In genomic region chr20:22520381-22520780, GRCh38 we compare ENCODE assay signal across 29 cellular contexts.
"Had no signal": no experiment of that assay in that cellular context is flagged by ENCODE, and none has a peak within 500 bp of the region (broad histone marks: within the 10 kb centered on the region; RNA-seq: fewer than 3 reads in every experiment).

No MANE protein-coding gene starts in this region.

- H3K4me2 ChIP-seq: neural progenitor cell, smooth muscle cell had no signal

- H3K27me3 ChIP-seq: neural progenitor cell, neutrophil, pancreas, testis, transverse colon, upper lobe of left lung, vagina had no signal

- H3K4me1 ChIP-seq: neural progenitor cell, psoas muscle, spleen, suprapubic skin, testis, tibial artery, transverse colon, upper lobe of left lung, vagina had no signal

- H3K9ac ChIP-seq: neural progenitor cell had no signal

- H3K27ac ChIP-seq: neural progenitor cell, neutrophil, pancreas, psoas muscle, skin epidermis, spleen, suprapubic skin, testis, tibial artery, transverse colon, upper lobe of left lung, vagina had no signal

- ATAC-seq: naive thymus-derived CD4-positive, alpha-beta T cell; natural killer cell; pancreas; psoas muscle; right cardiac atrium; sciatic nerve; stimulated activated memory B cell treated with anti-CD40 and anti-IgM and Interleukin-4, amounts not matched to agents 10 μg/mL and 1 μg/mL and 100 μg/mL, for 72 hours; stimulated activated naive CD8-positive, alpha-beta T cell treated with anti-CD3 and anti-CD28 coated beads, Interleukin-15, amount 100 ng/mL, for 72 hours; stimulated activated naive CD8-positive, alpha-beta T cell treated with anti-CD3 and anti-CD28 coated beads, Interleukin-15, Interleukin-2, amounts not matched to agents 100 U/mL and 50 U/mL, for 24 hours had no signal

- H3K36me3 ChIP-seq: neural progenitor cell, neutrophil, pancreas, spleen, suprapubic skin, tibial artery, transverse colon, upper lobe of left lung, vagina had no signal

- DNase-seq: naive thymus-derived CD4-positive, alpha-beta T cell; natural killer cell; nucleus accumbens; pancreas; psoas muscle; right cardiac atrium; spleen; stimulated activated CD4-positive, alpha-beta T cell treated with anti-CD3 and anti-CD28 coated beads, Interleukin-12 subunit alpha, Interleukin-12 subunit beta, amount 100 ng/mL, for 4 hours; stimulated activated CD4-positive, alpha-beta T cell treated with anti-CD3 and anti-CD28 coated beads, Interleukin-1b, Interleukin-23, amount 100 ng/mL, for 48 hours; stimulated activated CD4-positive, alpha-beta T cell treated with anti-CD3 and anti-CD28 coated beads, Interleukin-4, amount 100 ng/mL, for 1 hour; stimulated activated CD4-positive, alpha-beta T cell treated with anti-CD3 and anti-CD28 coated beads, Interleukin-4, amount 100 ng/mL, for 4 hours; stimulated activated CD8-positive, alpha-beta memory T cell treated with anti-CD3 and anti-CD28 coated beads, Interleukin-4, amount 100 ng/mL, for 48 hours; stimulated activated naive CD4-positive, alpha-beta T cell; stimulated activated naive CD8-positive, alpha-beta T cell treated with anti-CD3 and anti-CD28 coated beads, Interleukin-15, amount 100 ng/mL, for 72 hours; stimulated activated naive CD8-positive, alpha-beta T cell treated with anti-CD3 and anti-CD28 coated beads, Interleukin-15, Interleukin-2, amounts not matched to agents 100 U/mL and 50 U/mL, for 24 hours; substantia nigra; testis; tibial artery; transverse colon; upper lobe of left lung had no signal

- H2AFZ ChIP-seq: neural progenitor cell had no signal

- H3K9me3 ChIP-seq: neutrophil, pancreas, psoas muscle, spleen, suprapubic skin, testis, tibial artery, transverse colon, upper lobe of left lung, vagina had no signal

- FAIRE-seq: pancreas, urothelium cell line had no signal

- H3K4me3 ChIP-seq: neural progenitor cell, pancreas, psoas muscle, skin epidermis, smooth muscle cell, spleen, suprapubic skin, testis, tibial artery, transverse colon, upper lobe of left lung, vagina had no signal
